19 cellular contexts compared by ENCODE assay signal in the genomic region with DNA sequence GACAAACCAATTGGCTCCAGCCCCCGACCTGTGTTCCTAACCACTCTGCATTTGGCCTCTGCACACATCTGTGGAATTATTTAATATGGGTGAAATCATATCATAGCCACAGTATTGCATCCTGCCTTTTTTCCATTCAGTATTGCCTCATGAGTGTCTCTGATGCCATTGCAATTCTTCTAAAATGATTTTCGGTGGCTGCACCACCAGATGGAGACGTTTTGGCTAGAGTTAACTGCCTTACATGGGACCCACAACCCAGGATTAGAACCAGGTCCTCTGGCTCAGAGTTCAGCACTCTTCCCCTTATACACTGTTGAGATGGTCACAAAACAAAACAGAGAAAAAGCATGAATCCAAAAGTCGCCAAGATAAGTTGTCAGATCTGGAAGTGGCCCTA.
"Had no signal": no experiment of that assay in that cellular context is flagged by ENCODE, and none has a peak within 500 bp of the region (broad histone marks: within the 10 kb centered on the region; RNA-seq: fewer than 3 reads in every experiment).

No MANE protein-coding gene starts in this region.

- H3K4me1 ChIP-seq: body of pancreas, foreskin keratinocyte, left ventricle myocardium inferior, thyroid gland, upper lobe of right lung had no signal

- H3K27me3 ChIP-seq: neural progenitor cell, thyroid gland, upper lobe of right lung had no signal

- H3K36me3 ChIP-seq: cardiac muscle cell, left ventricle myocardium inferior, neural progenitor cell, thyroid gland, upper lobe of right lung had no signal

- H3K4me3 ChIP-seq: body of pancreas, cardiac muscle cell, left ventricle myocardium inferior, neural progenitor cell, thyroid gland, upper lobe of right lung had no signal

- H3K9ac ChIP-seq: neural progenitor cell had no signal

- FAIRE-seq: endometrium had no signal

- H3K4me2 ChIP-seq: neural progenitor cell had no signal

- H2AFZ ChIP-seq: neural progenitor cell had no signal

- ATAC-seq: activated CD8-positive, alpha-beta memory T cell treated with anti-CD3 and anti-CD28 coated beads, Interleukin-2, amount 10 ng/mL, durations not matched to agents 7 days and 5 days; activated CD8-positive, alpha-beta T cell treated with anti-CD3 and anti-CD28 coated beads for 36 hours; body of pancreas; foreskin keratinocyte; naive thymus-derived CD4-positive, alpha-beta T cell; upper lobe of right lung had no signal

- DNase-seq: activated CD4-positive, alpha-beta T cell treated with anti-CD3 and anti-CD28 coated beads, Interleukin-2, amount 10 ng/mL, durations not matched to agents 7 days and 5 days; activated CD4-positive, CD25-positive, alpha-beta regulatory T cell treated with anti-CD3 and anti-CD28 coated beads, Interleukin-2, amount 50 U/mL, for 72 hours; activated CD8-positive, alpha-beta memory T cell treated with anti-CD3 and anti-CD28 coated beads, Interleukin-2, amount 10 ng/mL, durations not matched to agents 7 days and 5 days; activated CD8-positive, alpha-beta T cell treated with anti-CD3 and anti-CD28 coated beads for 36 hours; activated gamma-delta T cell treated with Interleukin-2 at 50 U/mL for 16 hours; activated T-cell treated with anti-CD3 and anti-CD28 coated beads for 4 hours; anterior cingulate cortex; body of pancreas; foreskin keratinocyte; left ventricle myocardium inferior; naive thymus-derived CD4-positive, alpha-beta T cell; stimulated activated CD4-positive, alpha-beta T cell treated with anti-CD3 and anti-CD28 coated beads, Interleukin-2, amount 100 ng/mL, for 48 hours; stimulated activated naive CD4-positive, alpha-beta T cell; thyroid gland; upper lobe of right lung had no signal

- H3K27ac ChIP-seq: body of pancreas, cardiac muscle cell, foreskin keratinocyte, left ventricle myocardium inferior, neural progenitor cell, thyroid gland, upper lobe of right lung, VCaP had no signal

- H3K9me3 ChIP-seq: body of pancreas, thyroid gland, upper lobe of right lung had no signal
